ENCODE assay signal across 1 cellular context in the genomic region with DNA sequence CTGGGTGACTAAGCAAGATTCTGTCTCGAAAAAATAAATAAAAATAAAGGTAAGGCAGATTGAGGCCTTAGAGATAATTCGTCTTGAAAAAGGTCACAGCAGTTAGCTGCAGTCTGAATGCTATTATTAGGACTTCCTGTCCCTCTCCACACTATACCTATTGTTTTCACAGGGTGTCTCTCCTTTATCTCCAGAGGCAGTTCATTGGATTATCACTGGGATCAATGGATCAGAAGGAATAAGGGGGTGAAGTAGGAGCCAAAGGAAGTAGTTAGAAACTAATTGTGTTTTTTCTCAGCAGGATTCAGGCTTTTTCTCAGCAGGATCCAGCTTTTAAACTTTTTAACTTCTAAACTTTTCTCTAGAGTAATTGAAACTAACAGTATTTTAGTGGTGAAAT.
TF ChIP-seq lines count a peak whose summit lies in the region.

No MANE protein-coding gene starts in this region.

TF ChIP-seq in GM23338, 12 proteins besides CTCF, POLR2A, EP300 and RAD21 (continued from another document):
- TF ChIP-seq, protein P1, sequence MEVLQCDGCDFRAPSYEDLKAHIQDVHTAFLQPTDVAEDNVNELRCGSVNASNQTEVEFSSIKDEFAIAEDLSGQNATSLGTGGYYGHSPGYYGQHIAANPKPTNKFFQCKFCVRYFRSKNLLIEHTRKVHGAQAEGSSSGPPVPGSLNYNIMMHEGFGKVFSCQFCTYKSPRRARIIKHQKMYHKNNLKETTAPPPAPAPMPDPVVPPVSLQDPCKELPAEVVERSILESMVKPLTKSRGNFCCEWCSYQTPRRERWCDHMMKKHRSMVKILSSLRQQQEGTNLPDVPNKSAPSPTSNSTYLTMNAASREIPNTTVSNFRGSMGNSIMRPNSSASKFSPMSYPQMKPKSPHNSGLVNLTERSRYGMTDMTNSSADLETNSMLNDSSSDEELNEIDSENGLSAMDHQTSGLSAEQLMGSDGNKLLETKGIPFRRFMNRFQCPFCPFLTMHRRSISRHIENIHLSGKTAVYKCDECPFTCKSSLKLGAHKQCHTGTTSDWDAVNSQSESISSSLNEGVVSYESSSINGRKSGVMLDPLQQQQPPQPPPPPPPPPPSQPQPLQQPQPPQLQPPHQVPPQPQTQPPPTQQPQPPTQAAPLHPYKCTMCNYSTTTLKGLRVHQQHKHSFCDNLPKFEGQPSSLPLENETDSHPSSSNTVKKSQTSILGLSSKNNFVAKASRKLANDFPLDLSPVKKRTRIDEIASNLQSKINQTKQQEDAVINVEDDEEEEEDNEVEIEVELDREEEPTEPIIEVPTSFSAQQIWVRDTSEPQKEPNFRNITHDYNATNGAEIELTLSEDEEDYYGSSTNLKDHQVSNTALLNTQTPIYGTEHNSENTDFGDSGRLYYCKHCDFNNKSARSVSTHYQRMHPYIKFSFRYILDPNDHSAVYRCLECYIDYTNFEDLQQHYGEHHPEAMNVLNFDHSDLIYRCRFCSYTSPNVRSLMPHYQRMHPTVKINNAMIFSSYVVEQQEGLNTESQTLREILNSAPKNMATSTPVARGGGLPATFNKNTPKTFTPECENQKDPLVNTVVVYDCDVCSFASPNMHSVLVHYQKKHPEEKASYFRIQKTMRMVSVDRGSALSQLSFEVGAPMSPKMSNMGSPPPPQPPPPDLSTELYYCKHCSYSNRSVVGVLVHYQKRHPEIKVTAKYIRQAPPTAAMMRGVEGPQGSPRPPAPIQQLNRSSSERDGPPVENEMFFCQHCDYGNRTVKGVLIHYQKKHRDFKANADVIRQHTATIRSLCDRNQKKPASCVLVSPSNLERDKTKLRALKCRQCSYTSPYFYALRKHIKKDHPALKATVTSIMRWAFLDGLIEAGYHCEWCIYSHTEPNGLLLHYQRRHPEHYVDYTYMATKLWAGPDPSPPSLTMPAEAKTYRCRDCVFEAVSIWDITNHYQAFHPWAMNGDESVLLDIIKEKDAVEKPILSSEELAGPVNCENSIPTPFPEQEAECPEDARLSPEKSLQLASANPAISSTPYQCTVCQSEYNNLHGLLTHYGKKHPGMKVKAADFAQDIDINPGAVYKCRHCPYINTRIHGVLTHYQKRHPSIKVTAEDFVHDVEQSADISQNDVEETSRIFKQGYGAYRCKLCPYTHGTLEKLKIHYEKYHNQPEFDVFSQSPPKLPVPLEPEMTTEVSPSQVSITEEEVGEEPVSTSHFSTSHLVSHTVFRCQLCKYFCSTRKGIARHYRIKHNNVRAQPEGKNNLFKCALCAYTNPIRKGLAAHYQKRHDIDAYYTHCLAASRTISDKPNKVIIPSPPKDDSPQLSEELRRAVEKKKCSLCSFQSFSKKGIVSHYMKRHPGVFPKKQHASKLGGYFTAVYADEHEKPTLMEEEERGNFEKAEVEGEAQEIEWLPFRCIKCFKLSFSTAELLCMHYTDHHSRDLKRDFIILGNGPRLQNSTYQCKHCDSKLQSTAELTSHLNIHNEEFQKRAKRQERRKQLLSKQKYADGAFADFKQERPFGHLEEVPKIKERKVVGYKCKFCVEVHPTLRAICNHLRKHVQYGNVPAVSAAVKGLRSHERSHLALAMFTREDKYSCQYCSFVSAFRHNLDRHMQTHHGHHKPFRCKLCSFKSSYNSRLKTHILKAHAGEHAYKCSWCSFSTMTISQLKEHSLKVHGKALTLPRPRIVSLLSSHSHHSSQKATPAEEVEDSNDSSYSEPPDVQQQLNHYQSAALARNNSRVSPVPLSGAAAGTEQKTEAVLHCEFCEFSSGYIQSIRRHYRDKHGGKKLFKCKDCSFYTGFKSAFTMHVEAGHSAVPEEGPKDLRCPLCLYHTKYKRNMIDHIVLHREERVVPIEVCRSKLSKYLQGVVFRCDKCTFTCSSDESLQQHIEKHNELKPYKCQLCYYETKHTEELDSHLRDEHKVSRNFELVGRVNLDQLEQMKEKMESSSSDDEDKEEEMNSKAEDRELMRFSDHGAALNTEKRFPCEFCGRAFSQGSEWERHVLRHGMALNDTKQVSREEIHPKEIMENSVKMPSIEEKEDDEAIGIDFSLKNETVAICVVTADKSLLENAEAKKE (CRISPR knock-in tag; IDR thresholded peaks at IDR 0.05) = no peak
- TF ChIP-seq ZNF331 (CRISPR knock-in tag; IDR thresholded peaks at IDR 0.05; ENCODE audit: low read depth) (no peak), STAT1 (IDR thresholded peaks at IDR 0.05; ENCODE audit: unreplicated experiment) (no peak), CREB1 (CRISPR knock-in tag; IDR thresholded peaks at IDR 0.05; ENCODE audit: low read depth) (no peak), EZH2 (IDR thresholded peaks at IDR 0.05; ENCODE audit: low read depth, unreplicated experiment) (no peak)
